Comparison of ENCODE assay signal across 22 cellular contexts in the genomic region with DNA sequence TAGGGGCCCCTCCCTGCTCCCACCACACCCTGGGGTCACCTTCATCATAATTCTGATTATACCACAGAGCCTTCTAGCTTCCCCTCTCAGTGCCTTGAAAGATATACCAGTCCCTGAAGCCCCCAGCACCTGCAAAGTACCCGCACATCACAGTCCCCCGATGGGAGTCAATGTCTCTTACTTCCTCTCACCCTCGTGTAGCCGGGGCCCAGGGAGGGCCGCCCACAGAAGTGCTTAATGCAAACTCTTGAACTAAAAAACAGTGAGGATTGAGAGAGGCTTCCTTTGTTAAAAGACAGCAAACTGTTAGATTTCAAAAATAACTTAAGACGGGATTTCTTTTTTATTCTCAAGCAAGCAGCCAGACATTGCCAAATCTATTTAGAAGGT.
DNase-seq lines count a peak whose midpoint lies in the region; ATAC-seq and TF ChIP-seq lines count a peak whose summit lies in the region.
"Had no signal": no experiment of that assay in that cellular context is flagged by ENCODE, and none has a peak within 500 bp of the region (broad histone marks: within the 10 kb centered on the region; RNA-seq: fewer than 3 reads in every experiment).

No MANE protein-coding gene starts in this region.

- H4K20me1 ChIP-seq in osteoblast (ENCODE audit: insufficient read depth, low read length), result peaks cover 7% of the 10 kb centered on the region

- H3K27me3 ChIP-seq in osteoblast (ENCODE audit: insufficient read depth, low read length) (no peaks in the 10 kb centered on the region), aorta (ENCODE audit: control insufficient read depth in 1 of 2, insufficient read depth in 2 of 2, low read length in 1 of 2) (no peaks in the 10 kb centered on the region)
- H3K27me3 ChIP-seq: MG63 had no signal

- no peak overlapping the region for H2AFZ ChIP-seq in osteoblast (ENCODE audit: low read length)

- H3K79me2 ChIP-seq in osteoblast (ENCODE audit: insufficient read depth, low read length), result no peaks in the 10 kb centered on the region

- H3K27ac ChIP-seq in osteoblast (ENCODE audit: low read depth, low read length) (no peak overlapping the region), aorta (ENCODE audit: low read depth in 1 of 2, low read length in 2 of 2) (no peak overlapping the region)
- H3K27ac ChIP-seq: SK-N-MC had no signal

- peaks cover 4% of the 10 kb centered on the region for H3K36me3 ChIP-seq in osteoblast (ENCODE audit: insufficient read depth, low read length)
- no peaks in the 10 kb centered on the region for H3K36me3 ChIP-seq in aorta (ENCODE audit: control insufficient read depth in 1 of 2, insufficient read depth in 2 of 2, low read length in 1 of 2)
- H3K36me3 ChIP-seq: MG63 had no signal

- no peak for ATAC-seq in aorta (ENCODE audit: low FRiP score)
- ATAC-seq in GM21526 (IDR thresholded peaks at IDR 0.05; ENCODE audit: low FRiP score, unreplicated experiment), result no peak

- H3K4me3 ChIP-seq in osteoblast (ENCODE audit: insufficient read depth, low read length) (no peak overlapping the region), aorta (ENCODE audit: low read length in 2 of 2) (no peak overlapping the region)
- H3K4me3 ChIP-seq: MG63, SK-N-MC had no signal

- intact Hi-C loops in aorta (cut with DNase I), result loop anchor here (5.0 kb wide), 3 partner anchors 32 to 182 kb away; no protein-coding TSS in a partner anchor

- DNase-seq in activated effector memory CD4-positive, alpha-beta T cell treated with anti-CD3 and anti-CD28 coated beads, Interleukin-2, amount 50 U/mL, for 16 hours, result peak; percentile 55
- no peak for DNase-seq in activated effector memory CD4-positive, alpha-beta T cell treated with Interleukin-2 at 50 U/mL for 16 hours
- peak; percentile 42 for DNase-seq in ecto neural progenitor cell (ENCODE audit: low spot score)
- DNase-seq in osteoblast (ENCODE audit: insufficient read length, low spot score, missing footprints), result peak; percentile 84
- peak; percentile 33 to 62 for DNase-seq in aorta
- DNase-seq in NCI-H2196 treated with DMSO at 0.1 percent for 48 hours (lab: John Stamatoyannopoulos, UW; ENCODE audit: unreplicated experiment), result no peak
- DNase-seq in AG08396 (ENCODE audit: low spot score), result no peak
- DNase-seq: 8988T; Caco-2; CD4-positive, alpha-beta T cell; DMS 273 treated with DMSO at 0.1 percent for 48 hours; DMS79 treated with DMSO at 0.1 percent for 48 hours; MG63; NCI-H1417; NCI-H1694 treated with DMSO at 0.1 percent for 48 hours; NCI-H2081 treated with DMSO at 0.1 percent for 48 hours; NCI-H2171 treated with DMSO at 0.1 percent for 48 hours; NCI-H446 treated with DMSO at 0.1 percent for 48 hours; NCI-H526 treated with DMSO at 0.1 percent for 48 hours; SHP77 had no signal

- WGBS in aorta, 2 donors, result 87 to 88% methylated on average over 6 of the region's 6 CpGs

- TF ChIP-seq CTCF in osteoblast (IDR thresholded peaks at IDR 0.05; ENCODE audit: extremely low read depth, low read depth, low read length), result no peak

- no peak overlapping the region for H3K4me2 ChIP-seq in osteoblast (ENCODE audit: insufficient read depth, low read length)

- H3K4me1 ChIP-seq in osteoblast (ENCODE audit: insufficient read depth, low read length), result peaks cover 10% of the 10 kb centered on the region
- H3K4me1 ChIP-seq in aorta (ENCODE audit: control insufficient read depth in 1 of 2, insufficient read depth in 2 of 2, low read length in 2 of 2), result no peaks in the 10 kb centered on the region
- H3K4me1 ChIP-seq: Caco-2 had no signal

- H3K9me3 ChIP-seq in osteoblast (ENCODE audit: low read depth, low read length), result no peaks in the 10 kb centered on the region
- H3K9me3 ChIP-seq in aorta (ENCODE audit: control insufficient read depth, low read length), result no peaks in the 10 kb centered on the region
- H3K9me3 ChIP-seq: Caco-2, MG63 had no signal

Comparison
In these comparisons a context has a peak if more than half of its experiments do, and no peak if none do; other contexts are left out.
1. DNase-seq: peak in activated effector memory CD4-positive, alpha-beta T cell treated with anti-CD3 and anti-CD28 coated beads, Interleukin-2, amount 50 U/mL, for 16 hours (single experiment), ecto neural progenitor cell (single experiment), osteoblast (single experiment) and aorta (2 of 2); none in activated effector memory CD4-positive, alpha-beta T cell treated with Interleukin-2 at 50 U/mL for 16 hours (single experiment), NCI-H2196 treated with DMSO at 0.1 percent for 48 hours (single experiment) and AG08396 (single experiment).